Comparison of ENCODE assay signal across 20 cellular contexts in genomic region chr2:88321614-88322248, GRCh38.
A peak's percentile ranks its signal among the peaks of the same experiment; 100 is the strongest.
DNase-seq lines count a peak whose midpoint lies in the region; ATAC-seq and TF ChIP-seq lines count a peak whose summit lies in the region.
"Had no signal": no experiment of that assay in that cellular context is flagged by ENCODE, and none has a peak within 500 bp of the region (broad histone marks: within the 10 kb centered on the region; RNA-seq: fewer than 3 reads in every experiment).

No MANE protein-coding gene starts in this region.

- H3K27me3 Mint-ChIP-seq in nephron progenitor cell (ENCODE audit: low read depth, poor library complexity) = peaks cover 3% of the 10 kb centered on the region

- peaks cover 42% of the 10 kb centered on the region for H3K4me1 Mint-ChIP-seq in nephron progenitor cell
- H3K4me1 Mint-ChIP-seq: IgD-negative memory B cell had no signal

- CTCF ChIA-PET in RWPE1 (lab: Yijun Ruan, JAX) = interaction anchor here (0.7 kb wide), 1 partner anchor 125 kb away, joined by 3 read pairs; no protein-coding TSS in a partner anchor

- H3K36me3 Mint-ChIP-seq in nephron progenitor cell (ENCODE audit: low read depth) = no peaks in the 10 kb centered on the region
- peaks cover 0 to 6% of the 10 kb centered on the region in 2 donors for H3K36me3 Mint-ChIP-seq in activated naive CD4-positive, alpha-beta T cell treated with anti-CD3 and anti-CD28 coated beads, Interleukin-2, amount 50 U/mL, for 72 hours
- H3K36me3 Mint-ChIP-seq: CD8-positive, alpha-beta T cell; IgD-negative memory B cell had no signal

- H3K4me3 Mint-ChIP-seq in nephron progenitor cell = peak overlapping the region; percentile 66
- H3K4me3 Mint-ChIP-seq: CD8-positive, alpha-beta T cell; IgD-negative memory B cell had no signal

- POLR2A ChIA-PET in RWPE1 (lab: Yijun Ruan, JAX; ENCODE audit: low non-redundant PET) = no interaction called here

- no peaks in the 10 kb centered on the region for H3K9me3 Mint-ChIP-seq in nephron progenitor cell
- peaks cover 5 to 6% of the 10 kb centered on the region in 2 donors for H3K9me3 Mint-ChIP-seq in activated naive CD4-positive, alpha-beta T cell treated with anti-CD3 and anti-CD28 coated beads, Interleukin-2, amount 50 U/mL, for 72 hours
- H3K9me3 Mint-ChIP-seq: CD8-positive, alpha-beta T cell had no signal

- H3K27ac Mint-ChIP-seq in nephron progenitor cell = peak overlapping the region; percentile 92
- H3K27ac Mint-ChIP-seq in activated naive CD4-positive, alpha-beta T cell treated with anti-CD3 and anti-CD28 coated beads, Interleukin-2, amount 50 U/mL, for 72 hours = no peak overlapping the region
- H3K27ac Mint-ChIP-seq: CD8-positive, alpha-beta T cell; IgD-negative memory B cell had no signal

- H3K27ac ChIP-seq in RWPE1 = no peak overlapping the region
- H3K27ac ChIP-seq: Peyer's patch had no signal

- ATAC-seq in activated naive CD4-positive, alpha-beta T cell treated with anti-CD3 and anti-CD28 coated beads, Interleukin-2, amount 50 U/mL, for 72 hours = no peak
- ATAC-seq in HG03280 (IDR thresholded peaks at IDR 0.05; ENCODE audit: unreplicated experiment) = no peak
- ATAC-seq: CD8-positive, alpha-beta T cell had no signal

- DNase-seq in COR-L47 (lab: John Stamatoyannopoulos, UW) (peak; percentile 29), NCI-H69 (lab: John Stamatoyannopoulos, UW) (peak; percentile 8), islet precursor cell (peak; percentile 52), nephron progenitor cell (peak; percentile 17), RWPE1 (ENCODE audit: low spot score) (no peak)
- DNase-seq in activated naive CD4-positive, alpha-beta T cell treated with anti-CD3 and anti-CD28 coated beads, Interleukin-2, amount 50 U/mL, for 72 hours (ENCODE audit: low spot score in 2 of 2) = no peak
- no peak for DNase-seq in activated CD8-positive, alpha-beta memory T cell treated with anti-CD3 and anti-CD28 coated beads, Interleukin-2, amount 50 U/mL, for 4 hours
- DNase-seq: AML-193; C1 segment of cervical spinal cord; CD8-positive, alpha-beta T cell; EL; NCI-H1105; NCI-H146; NCI-H2029; NCI-H226; NCI-H510A treated with DMSO at 0.1 percent for 48 hours; NCI-H774; Peyer's patch had no signal

- TF ChIP-seq CTCF in nephron progenitor cell (IDR thresholded peaks at IDR 0.05) (no peak), RWPE1 (conservative IDR thresholded peaks at IDR 0.05; ENCODE audit: low read depth) (no peak)

Comparison
In these comparisons a context has a peak if more than half of its experiments do, and no peak if none do; other contexts are left out.
1. DNase-seq: peak in COR-L47 (single experiment), NCI-H69 (single experiment), islet precursor cell (single experiment) and nephron progenitor cell (single experiment); none in activated naive CD4-positive, alpha-beta T cell treated with anti-CD3 and anti-CD28 coated beads, Interleukin-2, amount 50 U/mL, for 72 hours (0 of 2), RWPE1 (single experiment) and activated CD8-positive, alpha-beta memory T cell treated with anti-CD3 and anti-CD28 coated beads, Interleukin-2, amount 50 U/mL, for 4 hours (single experiment).